ENCODE assay signal across 22 cellular contexts in the genomic region with DNA sequence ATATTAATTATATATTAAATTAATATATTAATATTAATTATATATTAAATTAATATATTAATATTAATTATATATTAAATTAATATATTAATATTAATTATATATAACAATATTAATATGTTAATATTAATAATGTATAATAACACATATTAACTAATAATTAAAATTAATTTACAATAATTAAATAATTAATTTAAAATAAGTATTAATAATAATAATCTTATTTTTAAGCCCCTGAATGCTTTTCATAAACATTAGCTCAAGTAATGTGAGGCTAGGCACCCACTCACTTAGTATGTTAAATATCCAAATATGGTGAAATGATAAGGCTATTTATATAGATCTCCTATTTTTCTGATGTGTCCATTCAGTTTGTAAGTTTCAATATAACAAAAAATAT. TPM values are rescaled to one million over a fixed set of nuclear protein-coding genes. Genes with fewer than 3 reads are reported as not detected.
"Had no signal": no experiment of that assay in that cellular context is flagged by ENCODE, and none has a peak within 500 bp of the region (broad histone marks: within the 10 kb centered on the region; RNA-seq: fewer than 3 reads in every experiment).

No MANE protein-coding gene starts in this region.

- ATAC-seq: gastrocnemius medialis; left lobe of liver; mucosa of descending colon; natural killer cell treated with Interleukin-12 subunit alpha and Interleukin-12 subunit beta and Interleukin-15 and Interleukin-18, amount 100 ng/mL, for 72 hours; sciatic nerve; stimulated activated memory B cell treated with anti-CD40 and anti-IgM and Interleukin-4, amounts not matched to agents 10 μg/mL and 1 μg/mL and 100 μg/mL, for 72 hours; stimulated activated naive CD8-positive, alpha-beta T cell treated with anti-CD3 and anti-CD28 coated beads, Interleukin-15, Interleukin-2, amounts not matched to agents 100 U/mL and 50 U/mL, for 24 hours had no signal

- DNase-seq: dermis blood vessel endothelial cell; effector memory CD4-positive, alpha-beta T cell; erythroblast; esophagus squamous epithelium; gastrocnemius medialis; head of caudate nucleus; mesenchymal stem cell; mucosa of descending colon; naive B cell; stimulated activated CD4-positive, alpha-beta T cell treated with anti-CD3 and anti-CD28 coated beads, Interleukin-4, amount 100 ng/mL, for 4 hours; stimulated activated naive CD8-positive, alpha-beta T cell treated with anti-CD3 and anti-CD28 coated beads, Interleukin-15, Interleukin-2, amounts not matched to agents 100 U/mL and 50 U/mL, for 24 hours; substantia nigra; testis; tibial artery had no signal

- FAIRE-seq: keratinocyte had no signal

RNA-seq across cellular contexts. Expression of gene NKX6-1, which starts 26.9 kb away (rescaled TPM):
- total RNA-seq: dermis blood vessel endothelial cell; gastrocnemius medialis; left lobe of liver; mesothelial cell of epicardium; mucosa of descending colon; natural killer cell treated with Interleukin-12 subunit alpha and Interleukin-12 subunit beta and Interleukin-15 and Interleukin-18, amount 100 ng/mL, for 72 hours; right atrium auricular region; sciatic nerve; urinary bladder had no signal
